In the genomic region with DNA sequence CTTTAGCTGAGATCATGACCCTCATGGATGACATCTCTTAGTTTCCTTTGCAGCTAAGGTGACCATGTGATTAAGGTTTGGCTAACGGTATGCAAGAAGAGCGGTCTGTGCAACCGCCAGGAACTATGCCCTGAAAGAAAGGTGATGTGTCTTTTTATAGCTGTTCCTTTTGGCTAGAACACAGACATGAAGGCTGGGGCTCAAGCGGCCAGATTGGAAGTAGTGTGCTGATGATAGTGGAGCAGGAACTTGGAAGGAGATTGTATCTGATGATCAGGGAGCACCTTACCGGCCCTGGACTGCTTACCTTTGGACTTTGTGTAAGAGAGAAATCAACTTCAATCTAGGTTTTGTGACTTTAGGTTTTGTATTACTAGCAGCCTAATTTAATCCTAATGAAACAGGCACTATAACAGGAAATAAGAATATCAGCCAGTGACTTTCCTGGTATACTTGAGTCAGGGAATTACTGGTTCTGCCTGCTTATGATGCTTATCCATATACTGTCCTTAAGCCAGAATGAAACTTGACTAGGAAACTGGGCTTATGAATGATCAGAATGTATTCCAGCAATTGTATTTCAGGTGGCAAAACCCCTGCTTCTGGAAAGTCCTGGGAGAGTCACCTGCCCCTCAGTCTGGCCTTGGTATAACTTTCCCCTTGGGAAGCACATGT, we compare ENCODE assay signal across 22 cellular contexts.
"Had no signal": no experiment of that assay in that cellular context is flagged by ENCODE, and none has a peak within 500 bp of the region (broad histone marks: within the 10 kb centered on the region; RNA-seq: fewer than 3 reads in every experiment).

No MANE protein-coding gene starts in this region.

- H3K4me3 Mint-ChIP-seq: activated T-cell treated with anti-CD3 and anti-CD28 coated beads, Interleukin-2, amount 50 U/mL, for 24 hours; natural killer cell had no signal

- H3K4me1 Mint-ChIP-seq: natural killer cell had no signal

- H3K4me3 ChIP-seq: esophagus muscularis mucosa, lung, pancreas, sigmoid colon, SJSA1, spleen, upper lobe of left lung had no signal

- H3K36me3 Mint-ChIP-seq: natural killer cell had no signal

- H3K4me1 ChIP-seq: esophagus muscularis mucosa, pancreas, sigmoid colon, SJSA1, spleen, upper lobe of left lung had no signal

- H3K27me3 Mint-ChIP-seq: activated T-cell treated with anti-CD3 and anti-CD28 coated beads, Interleukin-2, amount 50 U/mL, for 24 hours had no signal

- H3K27ac ChIP-seq: esophagus muscularis mucosa, pancreas, sigmoid colon, SJSA1, spleen, upper lobe of left lung, WERI-Rb-1 had no signal

- H3K36me3 ChIP-seq: esophagus muscularis mucosa, pancreas, sigmoid colon, SJSA1, spleen, upper lobe of left lung, WERI-Rb-1 had no signal

- H3K27me3 ChIP-seq: esophagus muscularis mucosa, pancreas, sigmoid colon, SJSA1, upper lobe of left lung had no signal

- H3K9me3 Mint-ChIP-seq: activated T-cell treated with anti-CD3 and anti-CD28 coated beads, Interleukin-2, amount 50 U/mL, for 24 hours had no signal

- DNase-seq: activated CD4-positive, alpha-beta T cell treated with anti-CD3 and anti-CD28 coated beads for 1 hour; activated CD8-positive, alpha-beta memory T cell treated with anti-CD3 and anti-CD28 coated beads for 24 hours; activated CD8-positive, alpha-beta memory T cell treated with anti-CD3 and anti-CD28 coated beads, Interleukin-2, amount 50 U/mL, for 4 hours; activated naive CD4-positive, alpha-beta T cell treated with Interleukin-2 at 50 U/mL for 16 hours; activated T-cell treated with anti-CD3 and anti-CD28 coated beads, Interleukin-2, amount 50 U/mL, for 24 hours; dermis blood vessel endothelial cell; effector CD8-positive, alpha-beta T cell; islet precursor cell; natural killer cell; pancreas; sigmoid colon; spleen; stimulated activated CD4-positive, alpha-beta T cell treated with anti-CD3 and anti-CD28 coated beads, Interleukin-4, amount 100 ng/mL, for 1 hour; stimulated activated naive CD4-positive, alpha-beta T cell treated with Interleukin-2 at 50 U/mL for 16 hours; T-helper 1 cell; upper lobe of left lung; WERI-Rb-1 had no signal

- FAIRE-seq: frontal cortex, pancreas, TTC549 had no signal

- ATAC-seq: natural killer cell, pancreas had no signal

- H3K9me3 ChIP-seq: esophagus muscularis mucosa, pancreas, sigmoid colon, SJSA1, spleen, upper lobe of left lung had no signal

- H3K27ac Mint-ChIP-seq: activated T-cell treated with anti-CD3 and anti-CD28 coated beads, Interleukin-2, amount 50 U/mL, for 24 hours; natural killer cell had no signal
